In the genomic region with DNA sequence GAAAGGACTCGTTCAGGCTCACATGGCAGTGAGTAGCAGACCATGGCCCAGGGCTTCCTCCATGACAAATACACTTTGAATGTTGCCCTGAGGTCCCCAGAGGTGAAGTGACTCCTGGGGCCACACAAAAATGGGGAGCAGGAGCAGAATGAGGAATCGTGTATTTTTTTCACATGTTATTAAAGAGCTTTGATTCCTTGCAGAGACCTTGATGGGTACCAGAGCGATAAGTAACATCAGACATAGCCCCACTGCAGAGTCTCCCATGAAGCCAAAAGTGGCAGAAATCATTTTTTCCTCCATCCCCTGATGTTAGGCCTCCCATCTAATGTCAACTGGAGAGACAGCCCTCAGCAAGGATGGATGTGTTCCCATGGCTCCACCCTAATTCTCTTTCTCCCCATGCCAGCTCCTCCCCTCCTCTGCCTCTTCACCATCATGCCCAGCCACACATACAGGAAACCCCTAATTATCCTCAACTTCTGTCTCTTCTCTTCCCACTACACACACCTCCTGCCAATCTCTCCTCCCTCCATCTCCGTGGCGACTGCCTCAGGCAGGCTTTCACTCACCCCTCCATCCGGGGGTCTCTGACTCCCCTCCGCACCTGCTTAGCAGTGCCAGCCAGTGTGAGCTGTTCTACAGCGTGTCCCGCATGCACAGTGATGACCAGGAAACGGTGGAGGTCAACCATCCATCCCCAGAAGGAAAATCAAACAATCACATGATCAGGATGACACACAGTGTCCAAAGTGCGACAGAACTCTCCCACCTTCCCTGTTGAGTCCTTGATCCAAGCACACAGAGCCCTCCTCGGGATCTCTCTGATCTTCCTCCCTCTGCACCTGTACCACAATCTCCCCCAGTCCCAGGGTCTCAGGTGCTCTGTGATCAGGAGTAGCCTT, we compare ENCODE assay signal across 1 cellular context.
A peak's percentile ranks its signal among the peaks of the same experiment; 100 is the strongest.
TF ChIP-seq lines count a peak whose summit lies in the region.

No MANE protein-coding gene starts in this region.

TF ChIP-seq in HepG2, 621 proteins besides CTCF, POLR2A, EP300 and RAD21 (continued from another document and continues in another):
- TF ChIP-seq, protein P1, sequence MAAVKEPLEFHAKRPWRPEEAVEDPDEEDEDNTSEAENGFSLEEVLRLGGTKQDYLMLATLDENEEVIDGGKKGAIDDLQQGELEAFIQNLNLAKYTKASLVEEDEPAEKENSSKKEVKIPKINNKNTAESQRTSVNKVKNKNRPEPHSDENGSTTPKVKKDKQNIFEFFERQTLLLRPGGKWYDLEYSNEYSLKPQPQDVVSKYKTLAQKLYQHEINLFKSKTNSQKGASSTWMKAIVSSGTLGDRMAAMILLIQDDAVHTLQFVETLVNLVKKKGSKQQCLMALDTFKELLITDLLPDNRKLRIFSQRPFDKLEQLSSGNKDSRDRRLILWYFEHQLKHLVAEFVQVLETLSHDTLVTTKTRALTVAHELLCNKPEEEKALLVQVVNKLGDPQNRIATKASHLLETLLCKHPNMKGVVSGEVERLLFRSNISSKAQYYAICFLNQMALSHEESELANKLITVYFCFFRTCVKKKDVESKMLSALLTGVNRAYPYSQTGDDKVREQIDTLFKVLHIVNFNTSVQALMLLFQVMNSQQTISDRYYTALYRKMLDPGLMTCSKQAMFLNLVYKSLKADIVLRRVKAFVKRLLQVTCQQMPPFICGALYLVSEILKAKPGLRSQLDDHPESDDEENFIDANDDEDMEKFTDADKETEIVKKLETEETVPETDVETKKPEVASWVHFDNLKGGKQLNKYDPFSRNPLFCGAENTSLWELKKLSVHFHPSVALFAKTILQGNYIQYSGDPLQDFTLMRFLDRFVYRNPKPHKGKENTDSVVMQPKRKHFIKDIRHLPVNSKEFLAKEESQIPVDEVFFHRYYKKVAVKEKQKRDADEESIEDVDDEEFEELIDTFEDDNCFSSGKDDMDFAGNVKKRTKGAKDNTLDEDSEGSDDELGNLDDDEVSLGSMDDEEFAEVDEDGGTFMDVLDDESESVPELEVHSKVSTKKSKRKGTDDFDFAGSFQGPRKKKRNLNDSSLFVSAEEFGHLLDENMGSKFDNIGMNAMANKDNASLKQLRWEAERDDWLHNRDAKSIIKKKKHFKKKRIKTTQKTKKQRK (IDR thresholded peaks at IDR 0.05; ENCODE audit: low read length) = no peak
- TF ChIP-seq U2AF2 (IDR thresholded peaks at IDR 0.05; ENCODE audit: low read depth, low read length) (no peak), SRSF1 (optimal IDR thresholded peaks at IDR 0.05; ENCODE audit: low read depth, low read length) (no peak), ZNF619 (CRISPR knock-in tag; IDR thresholded peaks at IDR 0.05) (no peak), SKI (IDR thresholded peaks at IDR 0.05; ENCODE audit: partially characterized antibody) (peak; percentile 47), ZZZ3 (CRISPR knock-in tag; IDR thresholded peaks at IDR 0.05; ENCODE audit: borderline replicate concordance) (peak; percentile 75; the same call in 1 of the 2 replicates), HDAC2 (CRISPR knock-in tag; IDR thresholded peaks at IDR 0.05) (peak; percentile 97), CBFB (CRISPR knock-in tag; IDR thresholded peaks at IDR 0.05) (0 out of 2 replicates have a peak, but pooled peaks have one; percentile 24), TCF7L2 (IDR thresholded peaks at IDR 0.05; ENCODE audit: low read depth, low read length) (no peak), ZNF562 (CRISPR knock-in tag; IDR thresholded peaks at IDR 0.05; ENCODE audit: borderline replicate concordance) (no peak), ZNF772 (CRISPR knock-in tag; IDR thresholded peaks at IDR 0.05) (no peak), NFIB (CRISPR knock-in tag; IDR thresholded peaks at IDR 0.05; ENCODE audit: borderline replicate concordance) (no peak), ZFP36L1 (CRISPR knock-in tag; IDR thresholded peaks at IDR 0.05) (no peak), REPIN1 (CRISPR knock-in tag; IDR thresholded peaks at IDR 0.05; ENCODE audit: borderline replicate concordance, low read depth) (peak; percentile 89), MXD4 (CRISPR knock-in tag; IDR thresholded peaks at IDR 0.05) (peak; percentile 90; the same call in 1 of the 2 replicates), TEAD2 (CRISPR knock-in tag; IDR thresholded peaks at IDR 0.05) (no peak), SNRNP70 (IDR thresholded peaks at IDR 0.05; ENCODE audit: low read depth, low read length) (no peak)
- TF ChIP-seq, protein P2, sequence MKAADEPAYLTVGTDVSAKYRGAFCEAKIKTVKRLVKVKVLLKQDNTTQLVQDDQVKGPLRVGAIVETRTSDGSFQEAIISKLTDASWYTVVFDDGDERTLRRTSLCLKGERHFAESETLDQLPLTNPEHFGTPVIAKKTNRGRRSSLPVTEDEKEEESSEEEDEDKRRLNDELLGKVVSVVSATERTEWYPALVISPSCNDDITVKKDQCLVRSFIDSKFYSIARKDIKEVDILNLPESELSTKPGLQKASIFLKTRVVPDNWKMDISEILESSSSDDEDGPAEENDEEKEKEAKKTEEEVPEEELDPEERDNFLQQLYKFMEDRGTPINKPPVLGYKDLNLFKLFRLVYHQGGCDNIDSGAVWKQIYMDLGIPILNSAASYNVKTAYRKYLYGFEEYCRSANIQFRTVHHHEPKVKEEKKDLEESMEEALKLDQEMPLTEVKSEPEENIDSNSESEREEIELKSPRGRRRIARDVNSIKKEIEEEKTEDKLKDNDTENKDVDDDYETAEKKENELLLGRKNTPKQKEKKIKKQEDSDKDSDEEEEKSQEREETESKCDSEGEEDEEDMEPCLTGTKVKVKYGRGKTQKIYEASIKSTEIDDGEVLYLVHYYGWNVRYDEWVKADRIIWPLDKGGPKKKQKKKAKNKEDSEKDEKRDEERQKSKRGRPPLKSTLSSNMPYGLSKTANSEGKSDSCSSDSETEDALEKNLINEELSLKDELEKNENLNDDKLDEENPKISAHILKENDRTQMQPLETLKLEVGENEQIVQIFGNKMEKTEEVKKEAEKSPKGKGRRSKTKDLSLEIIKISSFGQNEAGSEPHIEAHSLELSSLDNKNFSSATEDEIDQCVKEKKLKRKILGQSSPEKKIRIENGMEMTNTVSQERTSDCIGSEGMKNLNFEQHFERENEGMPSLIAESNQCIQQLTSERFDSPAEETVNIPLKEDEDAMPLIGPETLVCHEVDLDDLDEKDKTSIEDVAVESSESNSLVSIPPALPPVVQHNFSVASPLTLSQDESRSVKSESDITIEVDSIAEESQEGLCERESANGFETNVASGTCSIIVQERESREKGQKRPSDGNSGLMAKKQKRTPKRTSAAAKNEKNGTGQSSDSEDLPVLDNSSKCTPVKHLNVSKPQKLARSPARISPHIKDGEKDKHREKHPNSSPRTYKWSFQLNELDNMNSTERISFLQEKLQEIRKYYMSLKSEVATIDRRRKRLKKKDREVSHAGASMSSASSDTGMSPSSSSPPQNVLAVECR (CRISPR knock-in tag; IDR thresholded peaks at IDR 0.05; ENCODE audit: borderline replicate concordance) = peak; percentile 76; the same call in 1 of the 2 replicates
- TF ChIP-seq, protein P3, sequence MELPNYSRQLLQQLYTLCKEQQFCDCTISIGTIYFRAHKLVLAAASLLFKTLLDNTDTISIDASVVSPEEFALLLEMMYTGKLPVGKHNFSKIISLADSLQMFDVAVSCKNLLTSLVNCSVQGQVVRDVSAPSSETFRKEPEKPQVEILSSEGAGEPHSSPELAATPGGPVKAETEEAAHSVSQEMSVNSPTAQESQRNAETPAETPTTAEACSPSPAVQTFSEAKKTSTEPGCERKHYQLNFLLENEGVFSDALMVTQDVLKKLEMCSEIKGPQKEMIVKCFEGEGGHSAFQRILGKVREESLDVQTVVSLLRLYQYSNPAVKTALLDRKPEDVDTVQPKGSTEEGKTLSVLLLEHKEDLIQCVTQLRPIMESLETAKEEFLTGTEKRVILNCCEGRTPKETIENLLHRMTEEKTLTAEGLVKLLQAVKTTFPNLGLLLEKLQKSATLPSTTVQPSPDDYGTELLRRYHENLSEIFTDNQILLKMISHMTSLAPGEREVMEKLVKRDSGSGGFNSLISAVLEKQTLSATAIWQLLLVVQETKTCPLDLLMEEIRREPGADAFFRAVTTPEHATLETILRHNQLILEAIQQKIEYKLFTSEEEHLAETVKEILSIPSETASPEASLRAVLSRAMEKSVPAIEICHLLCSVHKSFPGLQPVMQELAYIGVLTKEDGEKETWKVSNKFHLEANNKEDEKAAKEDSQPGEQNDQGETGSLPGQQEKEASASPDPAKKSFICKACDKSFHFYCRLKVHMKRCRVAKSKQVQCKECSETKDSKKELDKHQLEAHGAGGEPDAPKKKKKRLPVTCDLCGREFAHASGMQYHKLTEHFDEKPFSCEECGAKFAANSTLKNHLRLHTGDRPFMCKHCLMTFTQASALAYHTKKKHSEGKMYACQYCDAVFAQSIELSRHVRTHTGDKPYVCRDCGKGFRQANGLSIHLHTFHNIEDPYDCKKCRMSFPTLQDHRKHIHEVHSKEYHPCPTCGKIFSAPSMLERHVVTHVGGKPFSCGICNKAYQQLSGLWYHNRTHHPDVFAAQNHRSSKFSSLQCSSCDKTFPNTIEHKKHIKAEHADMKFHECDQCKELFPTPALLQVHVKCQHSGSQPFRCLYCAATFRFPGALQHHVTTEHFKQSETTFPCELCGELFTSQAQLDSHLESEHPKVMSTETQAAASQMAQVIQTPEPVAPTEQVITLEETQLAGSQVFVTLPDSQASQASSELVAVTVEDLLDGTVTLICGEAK (IDR thresholded peaks at IDR 0.05) = no peak
- TF ChIP-seq, protein P3 (CRISPR knock-in tag; IDR thresholded peaks at IDR 0.05) = peak; percentile 39; the same call in 1 of the 2 replicates
- TF ChIP-seq, protein P4, sequence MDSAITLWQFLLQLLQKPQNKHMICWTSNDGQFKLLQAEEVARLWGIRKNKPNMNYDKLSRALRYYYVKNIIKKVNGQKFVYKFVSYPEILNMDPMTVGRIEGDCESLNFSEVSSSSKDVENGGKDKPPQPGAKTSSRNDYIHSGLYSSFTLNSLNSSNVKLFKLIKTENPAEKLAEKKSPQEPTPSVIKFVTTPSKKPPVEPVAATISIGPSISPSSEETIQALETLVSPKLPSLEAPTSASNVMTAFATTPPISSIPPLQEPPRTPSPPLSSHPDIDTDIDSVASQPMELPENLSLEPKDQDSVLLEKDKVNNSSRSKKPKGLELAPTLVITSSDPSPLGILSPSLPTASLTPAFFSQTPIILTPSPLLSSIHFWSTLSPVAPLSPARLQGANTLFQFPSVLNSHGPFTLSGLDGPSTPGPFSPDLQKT (CRISPR knock-in tag; IDR thresholded peaks at IDR 0.05; ENCODE audit: borderline replicate concordance) = no peak
- TF ChIP-seq, protein P5, sequence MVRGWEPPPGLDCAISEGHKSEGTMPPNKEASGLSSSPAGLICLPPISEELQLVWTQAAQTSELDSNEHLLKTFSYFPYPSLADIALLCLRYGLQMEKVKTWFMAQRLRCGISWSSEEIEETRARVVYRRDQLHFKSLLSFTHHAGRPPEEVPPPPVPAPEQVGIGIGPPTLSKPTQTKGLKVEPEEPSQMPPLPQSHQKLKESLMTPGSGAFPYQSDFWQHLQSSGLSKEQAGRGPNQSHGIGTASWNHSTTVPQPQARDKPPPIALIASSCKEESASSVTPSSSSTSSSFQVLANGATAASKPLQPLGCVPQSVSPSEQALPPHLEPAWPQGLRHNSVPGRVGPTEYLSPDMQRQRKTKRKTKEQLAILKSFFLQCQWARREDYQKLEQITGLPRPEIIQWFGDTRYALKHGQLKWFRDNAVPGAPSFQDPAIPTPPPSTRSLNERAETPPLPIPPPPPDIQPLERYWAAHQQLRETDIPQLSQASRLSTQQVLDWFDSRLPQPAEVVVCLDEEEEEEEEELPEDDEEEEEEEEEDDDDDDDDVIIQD (CRISPR knock-in tag; IDR thresholded peaks at IDR 0.05; ENCODE audit: low read depth) = peak; percentile 66
- TF ChIP-seq, protein P6, sequence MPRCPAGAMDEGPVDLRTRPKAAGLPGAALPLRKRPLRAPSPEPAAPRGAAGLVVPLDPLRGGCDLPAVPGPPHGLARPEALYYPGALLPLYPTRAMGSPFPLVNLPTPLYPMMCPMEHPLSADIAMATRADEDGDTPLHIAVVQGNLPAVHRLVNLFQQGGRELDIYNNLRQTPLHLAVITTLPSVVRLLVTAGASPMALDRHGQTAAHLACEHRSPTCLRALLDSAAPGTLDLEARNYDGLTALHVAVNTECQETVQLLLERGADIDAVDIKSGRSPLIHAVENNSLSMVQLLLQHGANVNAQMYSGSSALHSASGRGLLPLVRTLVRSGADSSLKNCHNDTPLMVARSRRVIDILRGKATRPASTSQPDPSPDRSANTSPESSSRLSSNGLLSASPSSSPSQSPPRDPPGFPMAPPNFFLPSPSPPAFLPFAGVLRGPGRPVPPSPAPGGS (CRISPR knock-in tag; IDR thresholded peaks at IDR 0.05) = no peak
- TF ChIP-seq, protein P7, sequence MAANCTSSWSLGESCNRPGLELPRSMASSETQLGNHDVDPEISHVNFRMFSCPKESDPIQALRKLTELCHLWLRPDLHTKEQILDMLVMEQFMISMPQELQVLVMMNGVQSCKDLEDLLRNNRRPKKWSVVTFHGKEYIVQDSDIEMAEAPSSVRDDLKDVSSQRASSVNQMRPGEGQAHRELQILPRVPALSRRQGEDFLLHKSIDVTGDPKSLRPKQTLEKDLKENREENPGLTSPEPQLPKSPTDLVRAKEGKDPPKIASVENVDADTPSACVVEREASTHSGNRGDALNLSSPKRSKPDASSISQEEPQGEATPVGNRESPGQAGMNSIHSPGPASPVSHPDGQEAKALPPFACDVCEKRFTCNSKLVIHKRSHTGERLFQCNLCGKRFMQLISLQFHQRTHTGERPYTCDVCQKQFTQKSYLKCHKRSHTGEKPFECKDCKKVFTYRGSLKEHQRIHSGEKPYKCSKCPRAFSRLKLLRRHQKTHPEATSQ (CRISPR knock-in tag; IDR thresholded peaks at IDR 0.05; ENCODE audit: borderline replicate concordance) = peak; percentile 70; the same call in 1 of the 2 replicates
